8 cellular contexts compared by ENCODE assay signal in the genomic region with DNA sequence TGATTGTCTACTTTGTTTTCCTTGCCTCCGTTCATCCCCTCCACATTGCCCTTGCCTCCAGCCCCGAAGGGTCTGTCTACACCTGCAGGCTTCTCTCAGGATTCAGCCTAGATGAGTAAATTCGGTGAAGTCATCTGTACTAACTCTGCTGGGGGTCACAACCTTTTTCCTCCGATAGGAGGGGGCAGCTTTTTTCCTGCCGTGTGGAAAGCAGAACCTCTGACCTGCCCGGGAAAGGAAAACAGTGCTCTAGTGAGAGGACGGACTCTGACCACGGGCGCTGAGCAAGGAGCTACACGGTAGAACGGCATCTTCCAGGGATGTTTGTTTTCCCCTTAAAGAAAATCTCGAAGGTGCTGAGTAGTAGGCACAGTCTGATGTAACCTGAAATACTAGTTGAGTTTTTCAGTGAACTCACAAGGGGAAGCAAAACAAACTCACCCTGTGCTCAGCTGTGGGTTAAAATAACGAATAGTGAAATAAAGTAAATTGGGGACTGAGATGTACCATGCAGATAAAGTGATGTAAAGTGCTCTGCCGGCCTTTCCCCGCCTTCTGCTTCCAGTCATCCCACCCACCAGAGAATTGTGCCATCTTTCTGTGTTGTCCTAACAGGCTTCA.
DNase-seq lines count a peak whose midpoint lies in the region; ATAC-seq and TF ChIP-seq lines count a peak whose summit lies in the region.

No MANE protein-coding gene starts in this region.

- no peak for TF ChIP-seq CTCF in lung (IDR thresholded peaks at IDR 0.05; ENCODE audit: control extremely low read depth, extremely low read depth)
- no peak for TF ChIP-seq CTCF in thoracic aorta (IDR thresholded peaks at IDR 0.05)

- H3K4me3 ChIP-seq in lung (no peak overlapping the region), thoracic aorta (peak overlapping the region; percentile 85)

- no peaks in the 10 kb centered on the region for H3K9me3 ChIP-seq in lung (ENCODE audit: control insufficient read depth in 2 of 2, insufficient read depth in 1 of 2, low read length in 1 of 2)
- H3K9me3 ChIP-seq in thoracic aorta, result no peaks in the 10 kb centered on the region

- peaks cover 0 to 2% of the 10 kb centered on the region in 2 donors for H3K4me1 ChIP-seq in lung (ENCODE audit: control insufficient read depth in 2 of 2, insufficient read depth in 2 of 2, low read length in 2 of 2)
- peaks cover 14 to 32% of the 10 kb centered on the region in 2 donors for H3K4me1 ChIP-seq in thoracic aorta (ENCODE audit: control insufficient read depth in 1 of 2, low read depth in 2 of 2)

- 46 to 68% methylated on average over 15 of the region's 15 CpGs for WGBS in lung, 2 donors

- no peaks in the 10 kb centered on the region for H3K27me3 ChIP-seq in lung (ENCODE audit: control insufficient read depth, insufficient read depth)
- no peaks in the 10 kb centered on the region for H3K27me3 ChIP-seq in thoracic aorta (replicated peaks; ENCODE audit: insufficient read depth)

- H3K36me3 ChIP-seq in lung (ENCODE audit: control insufficient read depth in 2 of 2, insufficient read depth in 2 of 2, low read length in 2 of 2), result peaks cover 4 to 5% of the 10 kb centered on the region in 2 donors
- peaks cover 9% of the 10 kb centered on the region for H3K36me3 ChIP-seq in thoracic aorta

- DNase-seq in DMS53 (lab: John Stamatoyannopoulos, UW) (peak; percentile 70), DMS53 treated with DMSO at 0.1 percent for 48 hours (lab: John Stamatoyannopoulos, UW; ENCODE audit: unreplicated experiment) (no peak), brain pericyte (ENCODE audit: low read depth, low spot score) (peak; percentile 76), lung (ENCODE audit: low spot score) (no peak), thoracic aorta (ENCODE audit: low spot score) (no peak), MV-4-11 (lab: John Stamatoyannopoulos, UW) (no peak)

- H3K27ac ChIP-seq in lung (ENCODE audit: low read depth in 1 of 2, low read length in 1 of 2), result peak overlapping the region; percentile 87 to 98
- peak overlapping the region; percentile 97 to 98 for H3K27ac ChIP-seq in thoracic aorta

- peak; percentile 58 for ATAC-seq in lung (ENCODE audit: insufficient read depth, low FRiP score)
- no peak for ATAC-seq in thoracic aorta (ENCODE audit: insufficient number of reproducible peaks, low FRiP score, low read depth)
- ATAC-seq in GM18873 (IDR thresholded peaks at IDR 0.05; ENCODE audit: low FRiP score, unreplicated experiment), result no peak
- no peak for ATAC-seq in GM21786 (IDR thresholded peaks at IDR 0.05; ENCODE audit: unreplicated experiment)

Comparison
In these comparisons a context has a peak if more than half of its experiments do, and no peak if none do; other contexts are left out.
1. DNase-seq: peak in DMS53 (single experiment) and brain pericyte (single experiment); none in DMS53 treated with DMSO at 0.1 percent for 48 hours (single experiment), lung (single experiment), thoracic aorta (single experiment) and MV-4-11 (single experiment).